2 cellular contexts compared by ENCODE assay signal in the genomic region with DNA sequence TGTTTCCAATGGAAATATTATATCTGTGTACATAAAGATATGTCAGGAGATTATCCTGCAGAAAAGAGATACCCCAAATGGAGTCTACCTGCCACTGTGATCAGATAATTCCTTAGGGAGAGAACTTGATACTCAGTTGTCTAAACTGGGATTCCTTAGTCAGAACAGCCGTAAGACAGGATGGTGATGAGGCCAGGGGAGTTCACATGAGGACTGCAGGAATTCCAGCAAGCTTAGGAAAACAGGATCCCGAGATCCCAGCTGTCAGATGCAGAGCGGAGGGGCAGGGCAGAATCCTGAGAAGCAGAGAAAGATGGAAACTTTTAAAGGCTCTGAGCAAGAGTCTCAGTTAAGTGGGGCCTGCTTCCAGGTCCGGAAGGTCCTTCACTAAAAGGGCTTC.
TF ChIP-seq lines count a peak whose summit lies in the region.

No MANE protein-coding gene starts in this region.

TF ChIP-seq in IMR-90, 13 proteins besides CTCF, POLR2A, EP300 and RAD21:
- no peak for TF ChIP-seq MAZ (IDR thresholded peaks at IDR 0.05; ENCODE audit: borderline replicate concordance, low read depth, low read length)
- no peak for TF ChIP-seq RCOR1 (IDR thresholded peaks at IDR 0.05; ENCODE audit: insufficient replicate concordance, low read length)
- TF ChIP-seq, protein P1, sequence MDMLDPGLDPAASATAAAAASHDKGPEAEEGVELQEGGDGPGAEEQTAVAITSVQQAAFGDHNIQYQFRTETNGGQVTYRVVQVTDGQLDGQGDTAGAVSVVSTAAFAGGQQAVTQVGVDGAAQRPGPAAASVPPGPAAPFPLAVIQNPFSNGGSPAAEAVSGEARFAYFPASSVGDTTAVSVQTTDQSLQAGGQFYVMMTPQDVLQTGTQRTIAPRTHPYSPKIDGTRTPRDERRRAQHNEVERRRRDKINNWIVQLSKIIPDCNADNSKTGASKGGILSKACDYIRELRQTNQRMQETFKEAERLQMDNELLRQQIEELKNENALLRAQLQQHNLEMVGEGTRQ (IDR thresholded peaks at IDR 0.05; ENCODE audit: low read depth, low read length): no peak
- no peak for TF ChIP-seq MAFK (IDR thresholded peaks at IDR 0.05; ENCODE audit: low read depth, low read length)

TF ChIP-seq in endothelial cell of umbilical vein, 7 proteins besides CTCF, POLR2A, EP300 and RAD21:
- TF ChIP-seq, protein P2, sequence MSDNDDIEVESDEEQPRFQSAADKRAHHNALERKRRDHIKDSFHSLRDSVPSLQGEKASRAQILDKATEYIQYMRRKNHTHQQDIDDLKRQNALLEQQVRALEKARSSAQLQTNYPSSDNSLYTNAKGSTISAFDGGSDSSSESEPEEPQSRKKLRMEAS (IDR thresholded peaks at IDR 0.05; ENCODE audit: insufficient read depth, insufficient read length): no peak
- TF ChIP-seq FOS (IDR thresholded peaks at IDR 0.05; ENCODE audit: borderline replicate concordance, insufficient read depth, low read length): no peak
- no peak for TF ChIP-seq MYC (IDR thresholded peaks at IDR 0.05; ENCODE audit: low read depth, low read length)
- no peak for TF ChIP-seq EZH2 (IDR thresholded peaks at IDR 0.05; ENCODE audit: borderline replicate concordance, low read depth, low read length, severe bottlenecking)
- TF ChIP-seq JUN (IDR thresholded peaks at IDR 0.05; ENCODE audit: borderline replicate concordance, insufficient read depth, insufficient read length, low read depth): no peak
- no peak for TF ChIP-seq POLR2AphosphoS5 (IDR thresholded peaks at IDR 0.05; ENCODE audit: insufficient read depth, low read depth, low read length)
- TF ChIP-seq GATA2 (IDR thresholded peaks at IDR 0.05; ENCODE audit: insufficient read depth, insufficient read length, low read depth, low read length): no peak
